In the genomic region with DNA sequence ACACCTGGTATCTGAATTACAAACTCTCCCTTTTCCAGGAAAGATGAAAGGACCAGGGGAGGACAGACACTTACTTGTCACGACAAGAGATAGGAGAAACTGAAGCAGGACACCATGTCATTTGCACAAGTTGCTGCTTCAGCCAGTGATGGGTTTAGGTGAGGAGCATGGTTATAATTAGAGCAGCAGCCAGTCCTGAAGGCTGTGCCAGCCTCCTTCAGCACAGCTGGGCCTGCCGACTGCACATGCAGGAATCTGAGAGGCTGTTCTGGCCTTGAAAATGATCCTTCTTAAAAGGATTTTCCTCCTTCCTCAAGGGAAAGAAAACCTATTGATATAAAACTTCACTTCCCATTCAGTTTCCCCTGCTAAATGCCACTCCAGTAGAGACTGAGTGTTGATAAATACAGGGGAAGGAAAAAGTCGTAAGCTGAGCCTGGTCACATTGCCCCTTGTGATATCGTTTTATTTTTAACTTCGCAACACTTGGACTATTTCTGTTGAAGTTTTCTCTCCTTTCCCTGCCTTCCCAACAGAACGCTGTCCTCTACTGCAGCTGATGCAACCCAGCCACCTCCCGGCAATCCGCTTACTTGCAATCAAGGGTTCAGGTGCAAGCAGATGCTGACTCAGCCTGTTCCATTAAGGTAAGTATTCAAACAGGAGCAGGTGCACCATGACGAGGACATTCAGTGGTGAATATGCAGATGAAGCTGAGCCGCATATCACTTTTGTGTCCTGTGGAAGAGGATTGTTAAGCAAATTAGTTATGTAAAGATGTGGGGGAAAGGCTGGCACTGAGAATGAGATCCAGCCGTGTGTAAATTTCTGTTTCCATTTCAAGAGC, we compare ENCODE assay signal across 9 cellular contexts. TPM values are rescaled to one million over a fixed set of nuclear protein-coding genes. Genes with fewer than 3 reads are reported as not detected.
A peak's percentile ranks its signal among the peaks of the same experiment; 100 is the strongest.
DNase-seq lines count a peak whose midpoint lies in the region; ATAC-seq and TF ChIP-seq lines count a peak whose summit lies in the region.
"Had no signal": no experiment of that assay in that cellular context is flagged by ENCODE, and none has a peak within 500 bp of the region (broad histone marks: within the 10 kb centered on the region; RNA-seq: fewer than 3 reads in every experiment).

A gene with protein sequence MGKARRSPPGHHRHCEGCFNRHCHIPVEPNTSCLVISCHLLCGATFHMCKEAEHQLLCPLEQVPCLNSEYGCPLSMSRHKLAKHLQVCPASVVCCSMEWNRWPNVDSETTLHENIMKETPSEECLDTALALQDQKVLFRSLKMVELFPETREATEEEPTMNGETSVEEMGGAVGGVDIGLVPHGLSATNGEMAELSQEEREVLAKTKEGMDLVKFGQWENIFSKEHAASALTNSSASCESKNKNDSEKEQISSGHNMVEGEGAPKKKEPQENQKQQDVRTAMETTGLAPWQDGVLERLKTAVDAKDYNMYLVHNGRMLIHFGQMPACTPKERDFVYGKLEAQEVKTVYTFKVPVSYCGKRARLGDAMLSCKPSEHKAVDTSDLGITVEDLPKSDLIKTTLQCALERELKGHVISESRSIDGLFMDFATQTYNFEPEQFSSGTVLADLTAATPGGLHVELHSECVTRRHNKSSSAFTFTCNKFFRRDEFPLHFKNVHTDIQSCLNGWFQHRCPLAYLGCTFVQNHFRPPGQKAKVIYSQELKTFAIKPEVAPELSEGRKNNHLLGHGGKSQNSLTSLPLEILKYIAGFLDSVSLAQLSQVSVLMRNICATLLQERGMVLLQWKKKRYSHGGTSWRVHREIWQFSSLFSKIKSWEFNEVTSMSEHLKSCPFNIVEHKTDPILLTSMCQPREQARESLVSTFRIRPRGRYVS (plus strand): TSS at position 524 of the 847 bp plus-strand sequence. CDS start 27,197 bp downstream, outside the sequence.

- H3K27ac Mint-ChIP-seq in WTC11: peak within 1 kb of the TSS; percentile 100

- H3K27me3 Mint-ChIP-seq in WTC11 (ENCODE audit: low read depth): no peaks in the 10 kb centered on the region

- H3K36me3 Mint-ChIP-seq in WTC11: no peaks in the 10 kb centered on the region

- H3K4me1 Mint-ChIP-seq in WTC11: peaks cover 69% of the 10 kb centered on the region

- CTCF ChIA-PET in WTC11 (lab: Charles Lee): interaction anchor here (0.7 to 3.2 kb wide), 8 partner anchors 9 to 772 kb away, joined by 3 to 18 read pairs (median 4); a partner anchor contains a TSS

- peak within 1 kb of the TSS; percentile 45 for H3K4me3 Mint-ChIP-seq in WTC11

- DNase-seq in GM12865 (ENCODE audit: low read depth): peak; percentile 58
- peak; percentile 88 for DNase-seq in WTC11 (ENCODE audit: low spot score)
- peak; percentile 29 for DNase-seq in left kidney (ENCODE audit: low read depth, low spot score)
- DNase-seq in kidney glomerular epithelial cell (lab: John Stamatoyannopoulos, UW): no peak
- DNase-seq in G401 (ENCODE audit: low spot score): no peak
- no peak for DNase-seq in cerebellum (ENCODE audit: low spot score)
- DNase-seq in activated naive CD4-positive, alpha-beta T cell treated with anti-CD3 and anti-CD28 coated beads, Interleukin-2, amount 50 U/mL, for 16 hours: no peak
- DNase-seq: DND-41 had no signal

- no peak for TF ChIP-seq CTCF in GM12865 (IDR thresholded peaks at IDR 0.05; ENCODE audit: insufficient read depth, low read depth, low read length, missing control alignments)
- TF ChIP-seq CTCF in WTC11 (IDR thresholded peaks at IDR 0.05): no peak

- in situ Hi-C loops in G401 (cut with HindIII; ENCODE audit: low sequenced_read_pairs): no loop called here

- H3K9me3 Mint-ChIP-seq in WTC11: no peaks in the 10 kb centered on the region

- H3K4me3 ChIP-seq in GM12865 (ENCODE audit: low read depth, low read length): no peak within 1 kb of the TSS

- ATAC-seq in HG03457 (IDR thresholded peaks at IDR 0.05; ENCODE audit: unreplicated experiment): peak; percentile 69
- peak; percentile 96 for ATAC-seq in WTC11

- POLR2A ChIA-PET in WTC11 (lab: Charles Lee): interaction anchor here (0.6 to 1.6 kb wide), 8 partner anchors 10 to 429 kb away, joined by 3 to 4 read pairs (median 4); a partner anchor contains a TSS

TF ChIP-seq in WTC11, 78 proteins besides CTCF, POLR2A, EP300 and RAD21 (continues in another document):
- no peak for TF ChIP-seq ZNF396 (CRISPR knock-in tag; IDR thresholded peaks at IDR 0.05; ENCODE audit: borderline replicate concordance)
- TF ChIP-seq, protein P1, sequence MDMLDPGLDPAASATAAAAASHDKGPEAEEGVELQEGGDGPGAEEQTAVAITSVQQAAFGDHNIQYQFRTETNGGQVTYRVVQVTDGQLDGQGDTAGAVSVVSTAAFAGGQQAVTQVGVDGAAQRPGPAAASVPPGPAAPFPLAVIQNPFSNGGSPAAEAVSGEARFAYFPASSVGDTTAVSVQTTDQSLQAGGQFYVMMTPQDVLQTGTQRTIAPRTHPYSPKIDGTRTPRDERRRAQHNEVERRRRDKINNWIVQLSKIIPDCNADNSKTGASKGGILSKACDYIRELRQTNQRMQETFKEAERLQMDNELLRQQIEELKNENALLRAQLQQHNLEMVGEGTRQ (CRISPR knock-in tag; IDR thresholded peaks at IDR 0.05): peak; percentile 27; the same call in 1 of the 2 replicates
- TF ChIP-seq, protein P2, sequence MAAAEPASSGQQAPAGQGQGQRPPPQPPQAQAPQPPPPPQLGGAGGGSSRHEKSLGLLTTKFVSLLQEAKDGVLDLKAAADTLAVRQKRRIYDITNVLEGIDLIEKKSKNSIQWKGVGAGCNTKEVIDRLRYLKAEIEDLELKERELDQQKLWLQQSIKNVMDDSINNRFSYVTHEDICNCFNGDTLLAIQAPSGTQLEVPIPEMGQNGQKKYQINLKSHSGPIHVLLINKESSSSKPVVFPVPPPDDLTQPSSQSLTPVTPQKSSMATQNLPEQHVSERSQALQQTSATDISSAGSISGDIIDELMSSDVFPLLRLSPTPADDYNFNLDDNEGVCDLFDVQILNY (CRISPR knock-in tag; IDR thresholded peaks at IDR 0.05): no peak
- TF ChIP-seq GABPB1 (CRISPR knock-in tag; IDR thresholded peaks at IDR 0.05): peak; percentile 86
- peak; percentile 74; the same call in 1 of the 2 replicates for TF ChIP-seq ETV6 (CRISPR knock-in tag; IDR thresholded peaks at IDR 0.05)
- TF ChIP-seq, protein P3, sequence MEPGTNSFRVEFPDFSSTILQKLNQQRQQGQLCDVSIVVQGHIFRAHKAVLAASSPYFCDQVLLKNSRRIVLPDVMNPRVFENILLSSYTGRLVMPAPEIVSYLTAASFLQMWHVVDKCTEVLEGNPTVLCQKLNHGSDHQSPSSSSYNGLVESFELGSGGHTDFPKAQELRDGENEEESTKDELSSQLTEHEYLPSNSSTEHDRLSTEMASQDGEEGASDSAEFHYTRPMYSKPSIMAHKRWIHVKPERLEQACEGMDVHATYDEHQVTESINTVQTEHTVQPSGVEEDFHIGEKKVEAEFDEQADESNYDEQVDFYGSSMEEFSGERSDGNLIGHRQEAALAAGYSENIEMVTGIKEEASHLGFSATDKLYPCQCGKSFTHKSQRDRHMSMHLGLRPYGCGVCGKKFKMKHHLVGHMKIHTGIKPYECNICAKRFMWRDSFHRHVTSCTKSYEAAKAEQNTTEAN (CRISPR knock-in tag; IDR thresholded peaks at IDR 0.05): 0 out of 2 replicates have a peak, but pooled peaks have one; percentile 72
- TF ChIP-seq CREB1 (CRISPR knock-in tag; IDR thresholded peaks at IDR 0.05): peak; percentile 23; the same call in 1 of the 2 replicates
- TF ChIP-seq CREM (CRISPR knock-in tag; IDR thresholded peaks at IDR 0.05): peak; percentile 65; the same call in 1 of the 2 replicates
- TF ChIP-seq, protein P4, sequence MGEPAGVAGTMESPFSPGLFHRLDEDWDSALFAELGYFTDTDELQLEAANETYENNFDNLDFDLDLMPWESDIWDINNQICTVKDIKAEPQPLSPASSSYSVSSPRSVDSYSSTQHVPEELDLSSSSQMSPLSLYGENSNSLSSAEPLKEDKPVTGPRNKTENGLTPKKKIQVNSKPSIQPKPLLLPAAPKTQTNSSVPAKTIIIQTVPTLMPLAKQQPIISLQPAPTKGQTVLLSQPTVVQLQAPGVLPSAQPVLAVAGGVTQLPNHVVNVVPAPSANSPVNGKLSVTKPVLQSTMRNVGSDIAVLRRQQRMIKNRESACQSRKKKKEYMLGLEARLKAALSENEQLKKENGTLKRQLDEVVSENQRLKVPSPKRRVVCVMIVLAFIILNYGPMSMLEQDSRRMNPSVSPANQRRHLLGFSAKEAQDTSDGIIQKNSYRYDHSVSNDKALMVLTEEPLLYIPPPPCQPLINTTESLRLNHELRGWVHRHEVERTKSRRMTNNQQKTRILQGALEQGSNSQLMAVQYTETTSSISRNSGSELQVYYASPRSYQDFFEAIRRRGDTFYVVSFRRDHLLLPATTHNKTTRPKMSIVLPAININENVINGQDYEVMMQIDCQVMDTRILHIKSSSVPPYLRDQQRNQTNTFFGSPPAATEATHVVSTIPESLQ (CRISPR knock-in tag; IDR thresholded peaks at IDR 0.05): no peak
- TF ChIP-seq, protein P5, sequence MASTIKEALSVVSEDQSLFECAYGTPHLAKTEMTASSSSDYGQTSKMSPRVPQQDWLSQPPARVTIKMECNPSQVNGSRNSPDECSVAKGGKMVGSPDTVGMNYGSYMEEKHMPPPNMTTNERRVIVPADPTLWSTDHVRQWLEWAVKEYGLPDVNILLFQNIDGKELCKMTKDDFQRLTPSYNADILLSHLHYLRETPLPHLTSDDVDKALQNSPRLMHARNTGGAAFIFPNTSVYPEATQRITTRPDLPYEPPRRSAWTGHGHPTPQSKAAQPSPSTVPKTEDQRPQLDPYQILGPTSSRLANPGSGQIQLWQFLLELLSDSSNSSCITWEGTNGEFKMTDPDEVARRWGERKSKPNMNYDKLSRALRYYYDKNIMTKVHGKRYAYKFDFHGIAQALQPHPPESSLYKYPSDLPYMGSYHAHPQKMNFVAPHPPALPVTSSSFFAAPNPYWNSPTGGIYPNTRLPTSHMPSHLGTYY (CRISPR knock-in tag; IDR thresholded peaks at IDR 0.05): no peak
- TF ChIP-seq ZNF121 (CRISPR knock-in tag; IDR thresholded peaks at IDR 0.05): no peak
- TF ChIP-seq, protein P6, sequence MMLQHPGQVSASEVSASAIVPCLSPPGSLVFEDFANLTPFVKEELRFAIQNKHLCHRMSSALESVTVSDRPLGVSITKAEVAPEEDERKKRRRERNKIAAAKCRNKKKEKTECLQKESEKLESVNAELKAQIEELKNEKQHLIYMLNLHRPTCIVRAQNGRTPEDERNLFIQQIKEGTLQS (CRISPR knock-in tag; conservative IDR thresholded peaks at IDR 0.05): peak; percentile 90
- TF ChIP-seq ZNF671 (CRISPR knock-in tag; IDR thresholded peaks at IDR 0.05): no peak
- TF ChIP-seq IRF2 (CRISPR knock-in tag; IDR thresholded peaks at IDR 0.05; ENCODE audit: borderline replicate concordance, low read depth): no peak

RNA-seq across cellular contexts. Expression of the gene that starts here (rescaled TPM):
- total RNA-seq in WTC11 (2021): 0.04 to 0.09 TPM (median 0.07 TPM) in 3 replicates
- total RNA-seq in G401 (2014; rRNA removed; shearing (Covaris generic)): not detected in 2 replicates
- not detected for total RNA-seq in cerebellum

Comparison
In these comparisons a context has a peak if more than half of its experiments do, and no peak if none do; other contexts are left out.
1. Peak in DNase-seq and ATAC-seq in WTC11; RNA of the gene not detected or under 1 TPM.
2. DNase-seq: peak in GM12865 (single experiment) and left kidney (single experiment); none in kidney glomerular epithelial cell (single experiment), G401 (single experiment), cerebellum (single experiment) and activated naive CD4-positive, alpha-beta T cell treated with anti-CD3 and anti-CD28 coated beads, Interleukin-2, amount 50 U/mL, for 16 hours (single experiment).